Comparison of ENCODE assay signal across 27 cellular contexts in the genomic region with DNA sequence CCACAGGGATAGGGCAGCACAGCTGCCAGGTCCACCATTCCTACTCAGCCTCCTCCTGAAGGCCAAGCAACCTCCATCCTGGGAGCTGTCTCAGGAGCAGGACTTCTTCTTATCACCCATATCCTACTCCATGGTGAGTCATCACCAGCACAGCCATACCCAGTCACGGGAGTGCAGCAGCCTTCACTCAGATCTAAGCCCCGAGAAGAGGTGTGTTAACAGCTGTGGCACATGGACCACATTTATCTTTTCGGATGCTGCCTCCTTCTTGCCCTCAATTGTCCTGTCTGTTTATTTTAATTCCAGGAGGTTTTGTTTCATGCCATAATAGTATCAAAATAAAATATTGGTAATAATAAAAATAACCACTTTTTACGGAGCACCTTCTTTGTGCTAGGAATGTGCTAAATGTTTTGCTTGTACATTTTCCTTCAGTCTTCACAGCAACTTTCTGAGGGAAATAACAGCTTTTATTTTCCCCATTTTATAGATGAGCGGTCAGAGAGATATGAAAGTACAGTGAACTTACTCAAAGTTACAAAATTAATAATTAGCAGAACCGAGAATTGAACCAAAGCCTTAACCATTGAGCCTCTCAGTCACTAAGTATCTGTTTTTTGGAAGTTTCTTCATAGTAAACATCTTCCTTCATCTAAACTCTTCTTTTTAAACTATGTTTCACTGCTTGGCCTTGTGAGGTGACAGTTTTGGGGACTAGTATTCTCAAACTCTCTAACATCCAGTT. TPM values are rescaled to one million over a fixed set of nuclear protein-coding genes. Genes with fewer than 3 reads are reported as not detected.
DNase-seq lines count a peak whose midpoint lies in the region; ATAC-seq and TF ChIP-seq lines count a peak whose summit lies in the region.
"Had no signal": no experiment of that assay in that cellular context is flagged by ENCODE, and none has a peak within 500 bp of the region (broad histone marks: within the 10 kb centered on the region; RNA-seq: fewer than 3 reads in every experiment).

No MANE protein-coding gene starts in this region.

- no peak overlapping the region for H3K56ac ChIP-seq in mesendoderm (ENCODE audit: low read length)

- peak; percentile 77 for ATAC-seq in GM18511 (IDR thresholded peaks at IDR 0.05; ENCODE audit: unreplicated experiment)
- ATAC-seq in HG03159 (IDR thresholded peaks at IDR 0.05; ENCODE audit: unreplicated experiment) = peak; percentile 54
- peak; percentile 46; the same call in 2 of the 3 replicates for ATAC-seq in RWPE2 (ENCODE audit: low read depth)
- no peak for ATAC-seq in WTC11
- ATAC-seq in sciatic nerve = no peak
- ATAC-seq: pancreas had no signal

- H2BK15ac ChIP-seq in mesendoderm (replicated peaks; ENCODE audit: low read depth) = no peak overlapping the region

- no peaks in the 10 kb centered on the region for H3K4me1 ChIP-seq in RWPE2 (ENCODE audit: insufficient read depth, poor library complexity, severe bottlenecking)
- peaks cover 19% of the 10 kb centered on the region for H3K4me1 ChIP-seq in mesendoderm (ENCODE audit: control insufficient read depth, low read depth, low read length)
- H3K4me1 ChIP-seq: pancreas had no signal

- no peak overlapping the region for H3K27ac Mint-ChIP-seq in WTC11
- no peak overlapping the region for H3K27ac Mint-ChIP-seq in activated T-helper 1 cell treated with anti-CD3 and anti-CD28 coated beads, Interleukin-12 subunit alpha, Interleukin-12 subunit beta, Interleukin-2, Interleukin-4 antibody, amounts not matched to agents 30 ng/mL and 10 ng/mL and 1 ng/mL, durations not matched to agents 14 hours and 24 hours and 36 hours
- H3K27ac Mint-ChIP-seq: activated B cell treated with CpG ODN at 0.5 μM for 24 hours; activated naive CD4-positive, alpha-beta T cell treated with anti-CD3 and anti-CD28 coated beads, Interleukin-2, amount 10 ng/mL, durations not matched to agents 7 days and 5 days; nephron had no signal

- H3K4me2 ChIP-seq in mesendoderm (ENCODE audit: low read length) = no peak overlapping the region
- H3K4me2 ChIP-seq: PC-9 had no signal

- intact Hi-C loops in activated T-helper 1 cell treated with anti-CD3 and anti-CD28 coated beads, Interleukin-12 subunit alpha, Interleukin-12 subunit beta, Interleukin-2, Interleukin-4 antibody, amounts not matched to agents 30 ng/mL and 10 ng/mL and 1 ng/mL, durations not matched to agents 14 hours and 24 hours and 36 hours (cut with micrococcal nuclease) = no loop called here
- intact Hi-C loops in sciatic nerve (cut with DNase I) = no loop called here

- H3K36me3 Mint-ChIP-seq in WTC11 = no peaks in the 10 kb centered on the region; the same call in 1 of the 2 replicates
- no peaks in the 10 kb centered on the region for H3K36me3 Mint-ChIP-seq in activated T-helper 1 cell treated with anti-CD3 and anti-CD28 coated beads, Interleukin-12 subunit alpha, Interleukin-12 subunit beta, Interleukin-2, Interleukin-4 antibody, amounts not matched to agents 30 ng/mL and 10 ng/mL and 1 ng/mL, durations not matched to agents 14 hours and 24 hours and 36 hours (ENCODE audit: low read depth)
- H3K36me3 Mint-ChIP-seq: activated naive CD4-positive, alpha-beta T cell treated with anti-CD3 and anti-CD28 coated beads, Interleukin-2, amount 10 ng/mL, durations not matched to agents 7 days and 5 days had no signal

- H3K4me1 Mint-ChIP-seq in WTC11 = peaks cover 24% of the 10 kb centered on the region
- no peaks in the 10 kb centered on the region for H3K4me1 Mint-ChIP-seq in activated T-helper 1 cell treated with anti-CD3 and anti-CD28 coated beads, Interleukin-12 subunit alpha, Interleukin-12 subunit beta, Interleukin-2, Interleukin-4 antibody, amounts not matched to agents 30 ng/mL and 10 ng/mL and 1 ng/mL, durations not matched to agents 14 hours and 24 hours and 36 hours (ENCODE audit: low read depth)
- H3K4me1 Mint-ChIP-seq: activated B cell treated with CpG ODN at 0.5 μM for 24 hours; activated naive CD4-positive, alpha-beta T cell treated with anti-CD3 and anti-CD28 coated beads, Interleukin-2, amount 10 ng/mL, durations not matched to agents 7 days and 5 days; nephron had no signal

- H4K8ac ChIP-seq in mesendoderm (ENCODE audit: low read depth, low read length) = no peak overlapping the region

- no peak for DNase-seq in RWPE2 (ENCODE audit: low spot score)
- peak; percentile 58 for DNase-seq in mesendoderm
- no peak for DNase-seq in WTC11 (ENCODE audit: low spot score)
- DNase-seq in activated T-helper 1 cell treated with anti-CD3 and anti-CD28 coated beads, Interleukin-12 subunit alpha, Interleukin-12 subunit beta, Interleukin-2, Interleukin-4 antibody, amounts not matched to agents 30 ng/mL and 10 ng/mL and 1 ng/mL, durations not matched to agents 14 hours and 24 hours and 36 hours (ENCODE audit: low spot score) = no peak
- DNase-seq in activated CD4-positive, alpha-beta T cell treated with anti-CD3 and anti-CD28 coated beads, Interleukin-2, amount 50 U/mL, for 48 hours = no peak
- no peak for DNase-seq in sciatic nerve (ENCODE audit: low spot score)
- DNase-seq: ACHN; activated B cell treated with CpG ODN at 0.5 μM for 24 hours; activated naive CD4-positive, alpha-beta T cell treated with anti-CD3 and anti-CD28 coated beads, Interleukin-2, amount 10 ng/mL, durations not matched to agents 7 days and 5 days; amniotic stem cell; glutamatergic neuron; KBM-7; kidney; NCI-H1436 treated with DMSO at 0.1 percent for 48 hours; pancreas; PC-9; SHP77; stimulated activated CD4-positive, alpha-beta T cell treated with anti-CD3 and anti-CD28 coated beads, Interleukin-4, amount 100 ng/mL, for 1 hour; T-helper 9 cell had no signal

- WGBS in mesendoderm (ENCODE audit: extremely low coverage, insufficient coverage, low lambda C conversion rate) = no CpG with 5 or more reads among the region's 6 CpGs

- peaks cover 3% of the 10 kb centered on the region for H3K27me3 Mint-ChIP-seq in WTC11 (ENCODE audit: low read depth)
- peaks cover 11% of the 10 kb centered on the region for H3K27me3 Mint-ChIP-seq in activated T-helper 1 cell treated with anti-CD3 and anti-CD28 coated beads, Interleukin-12 subunit alpha, Interleukin-12 subunit beta, Interleukin-2, Interleukin-4 antibody, amounts not matched to agents 30 ng/mL and 10 ng/mL and 1 ng/mL, durations not matched to agents 14 hours and 24 hours and 36 hours (ENCODE audit: insufficient read depth)

- H3K23ac ChIP-seq in mesendoderm (ENCODE audit: low read length) = no peak overlapping the region

- no peak overlapping the region for H3K4ac ChIP-seq in mesendoderm (ENCODE audit: low read depth, low read length)

- H3K79me2 ChIP-seq in mesendoderm (ENCODE audit: control insufficient read depth, insufficient read depth, low read length) = peaks cover 6% of the 10 kb centered on the region

- CTCF ChIA-PET in WTC11 (lab: Charles Lee) = interaction anchor here (0.9 to 1.5 kb wide), 4 partner anchors 39 to 92 kb away, joined by 3 read pairs; no protein-coding TSS in a partner anchor

- H3K18ac ChIP-seq in mesendoderm (ENCODE audit: low read length) = no peak overlapping the region

- H3K9me3 Mint-ChIP-seq in WTC11 = peaks cover 5% of the 10 kb centered on the region; the same call in 1 of the 2 replicates
- H3K9me3 Mint-ChIP-seq in activated T-helper 1 cell treated with anti-CD3 and anti-CD28 coated beads, Interleukin-12 subunit alpha, Interleukin-12 subunit beta, Interleukin-2, Interleukin-4 antibody, amounts not matched to agents 30 ng/mL and 10 ng/mL and 1 ng/mL, durations not matched to agents 14 hours and 24 hours and 36 hours = no peaks in the 10 kb centered on the region
- H3K9me3 Mint-ChIP-seq: activated B cell treated with CpG ODN at 0.5 μM for 24 hours; activated naive CD4-positive, alpha-beta T cell treated with anti-CD3 and anti-CD28 coated beads, Interleukin-2, amount 10 ng/mL, durations not matched to agents 7 days and 5 days; nephron had no signal

- H3K4me3 ChIP-seq in RWPE2 (ENCODE audit: severe bottlenecking) = no peak overlapping the region
- no peak overlapping the region for H3K4me3 ChIP-seq in mesendoderm (ENCODE audit: low read length)
- H3K4me3 ChIP-seq: pancreas, PC-9 had no signal

- H3K9me3 ChIP-seq in RWPE2 (ENCODE audit: severe bottlenecking) = no peaks in the 10 kb centered on the region
- H3K9me3 ChIP-seq: pancreas had no signal

- H3K27me3 ChIP-seq in RWPE2 (ENCODE audit: insufficient read depth, poor library complexity, severe bottlenecking) (no peaks in the 10 kb centered on the region), mesendoderm (ENCODE audit: insufficient read depth, low read length, poor library complexity) (no peaks in the 10 kb centered on the region)
- H3K27me3 ChIP-seq: pancreas had no signal

- H2BK5ac ChIP-seq in mesendoderm (ENCODE audit: low read length) = no peak overlapping the region

- no peak overlapping the region for H3K9ac ChIP-seq in mesendoderm (ENCODE audit: low read length)

- no peak overlapping the region for H3K4me3 Mint-ChIP-seq in WTC11
- H3K4me3 Mint-ChIP-seq in activated T-helper 1 cell treated with anti-CD3 and anti-CD28 coated beads, Interleukin-12 subunit alpha, Interleukin-12 subunit beta, Interleukin-2, Interleukin-4 antibody, amounts not matched to agents 30 ng/mL and 10 ng/mL and 1 ng/mL, durations not matched to agents 14 hours and 24 hours and 36 hours = no peak overlapping the region
- H3K4me3 Mint-ChIP-seq: activated B cell treated with CpG ODN at 0.5 μM for 24 hours; activated naive CD4-positive, alpha-beta T cell treated with anti-CD3 and anti-CD28 coated beads, Interleukin-2, amount 10 ng/mL, durations not matched to agents 7 days and 5 days; nephron had no signal

- H2AK5ac ChIP-seq in mesendoderm (ENCODE audit: low read length) = no peak overlapping the region

- POLR2A ChIA-PET in WTC11 (lab: Charles Lee) = no interaction called here

- no peak overlapping the region for H4K5ac ChIP-seq in mesendoderm (ENCODE audit: low read length)

- H3K36me3 ChIP-seq in RWPE2 (ENCODE audit: low read depth) (no peaks in the 10 kb centered on the region), mesendoderm (ENCODE audit: control insufficient read depth, insufficient read depth, low read length) (no peaks in the 10 kb centered on the region)
- H3K36me3 ChIP-seq: pancreas had no signal

- H3K27ac ChIP-seq in RWPE2 (ENCODE audit: poor library complexity, severe bottlenecking) (no peak overlapping the region), mesendoderm (ENCODE audit: low read depth, low read length) (no peak overlapping the region)
- H3K27ac ChIP-seq: pancreas, PC-9 had no signal

- no peaks in the 10 kb centered on the region for H3K79me1 ChIP-seq in mesendoderm (ENCODE audit: low read length)

- no peak overlapping the region for H2BK120ac ChIP-seq in mesendoderm (ENCODE audit: low read depth, low read length)

- TF ChIP-seq CTCF in RWPE2 (IDR thresholded peaks at IDR 0.05; ENCODE audit: poor library complexity, severe bottlenecking) (no peak), WTC11 (IDR thresholded peaks at IDR 0.05) (no peak)

RNA-seq across cellular contexts. Expression of gene KEL, which starts 2.5 kb away (rescaled TPM):
- polyA plus RNA-seq in mesendoderm (2013, experiment 1 of 2) = 2.2 TPM
- 2.1 TPM for polyA plus RNA-seq in mesendoderm (2013, experiment 2 of 2)
- total RNA-seq in WTC11 (2021) = 0.87 to 2.8 TPM (median 2.5 TPM) in 3 replicates
- 0.49 TPM in 1 of 2 replicates, not detected in the other for total RNA-seq in activated T-helper 1 cell treated with anti-CD3 and anti-CD28 coated beads, Interleukin-12 subunit alpha, Interleukin-12 subunit beta, Interleukin-2, Interleukin-4 antibody, amounts not matched to agents 30 ng/mL and 10 ng/mL and 1 ng/mL, durations not matched to agents 14 hours and 24 hours and 36 hours
- total RNA-seq in sciatic nerve = 2.3 TPM

RNA-seq across cellular contexts. Expression of gene LLCFC1, which starts 25.4 kb away (rescaled TPM):
- not detected for polyA plus RNA-seq in mesendoderm (2013, experiment 1 of 2)
- polyA plus RNA-seq in mesendoderm (2013, experiment 2 of 2) = not detected
- total RNA-seq in WTC11 (2021) (not detected in 3 replicates), sciatic nerve (not detected)
- not detected in 2 replicates for total RNA-seq in activated T-helper 1 cell treated with anti-CD3 and anti-CD28 coated beads, Interleukin-12 subunit alpha, Interleukin-12 subunit beta, Interleukin-2, Interleukin-4 antibody, amounts not matched to agents 30 ng/mL and 10 ng/mL and 1 ng/mL, durations not matched to agents 14 hours and 24 hours and 36 hours
- total RNA-seq: activated B cell treated with CpG ODN at 0.5 μM for 24 hours, kidney, lower leg skin, mononuclear cell, NCI-H460, pancreas, PC-9, ureter had no signal
- polyA plus RNA-seq: BJ, pancreas had no signal

RNA-seq across cellular contexts. Expression of gene TRPV5, which starts 31.1 kb away (rescaled TPM):
- polyA plus RNA-seq in mesendoderm (2013, experiment 1 of 2) = not detected
- not detected for polyA plus RNA-seq in mesendoderm (2013, experiment 2 of 2)
- total RNA-seq in WTC11 (2021) (not detected in 3 replicates), sciatic nerve (0.22 TPM)
- total RNA-seq in activated T-helper 1 cell treated with anti-CD3 and anti-CD28 coated beads, Interleukin-12 subunit alpha, Interleukin-12 subunit beta, Interleukin-2, Interleukin-4 antibody, amounts not matched to agents 30 ng/mL and 10 ng/mL and 1 ng/mL, durations not matched to agents 14 hours and 24 hours and 36 hours = not detected in 2 replicates
- total RNA-seq: lower leg skin, mononuclear cell, NCI-H460, PC-9, ureter had no signal
- polyA plus RNA-seq: BJ, pancreas had no signal

Comparison
In these comparisons a context has a peak if more than half of its experiments do, and no peak if none do; other contexts are left out.
1. ATAC-seq: peak in GM18511 (single experiment), HG03159 (single experiment) and RWPE2 (single experiment); none in WTC11 (single experiment) and sciatic nerve (single experiment).